Comparison of ENCODE assay signal across 8 cellular contexts in genomic region chr14:35406811-35407630, GRCh38. TPM values are rescaled to one million over a fixed set of nuclear protein-coding genes. Genes with fewer than 3 reads are reported as not detected.
DNase-seq lines count a peak whose midpoint lies in the region; ATAC-seq, FAIRE-seq and TF ChIP-seq lines count a peak whose summit lies in the region.

No MANE protein-coding gene starts in this region.

- H3K27ac ChIP-seq in mammary epithelial cell (ENCODE audit: insufficient read depth, low read depth, low read length) = no peak overlapping the region

- peak; percentile 94 for TF ChIP-seq CTCF in D721Med (IDR thresholded peaks at IDR 0.05; ENCODE audit: insufficient read depth, missing control alignments)
- peak; percentile 78 to 86 for TF ChIP-seq CTCF in mammary epithelial cell (conservative IDR thresholded peaks at IDR 0.05 in 1 of 2, IDR thresholded peaks at IDR 0.05 in 1 of 2; ENCODE audit: extremely low read depth in 1 of 2, insufficient read depth in 1 of 2, low read depth in 1 of 2, low read length in 2 of 2)

- DNase-seq in D721Med (ENCODE audit: insufficient read length, low spot score) (no peak), HS-5 (ENCODE audit: low read depth) (peak; percentile 39), NCI-H82 treated with DMSO at 0.1 percent for 48 hours (lab: John Stamatoyannopoulos, UW; ENCODE audit: unreplicated experiment) (peak; percentile 53), mammary epithelial cell (peak; percentile 78), lung microvascular endothelial cell (ENCODE audit: low read depth in 2 of 2) (peak; percentile 70 to 71)

- no peaks in the 10 kb centered on the region for H3K9me3 ChIP-seq in mammary epithelial cell (replicated peaks; ENCODE audit: insufficient read depth, low read length)

- ATAC-seq in GM18867 (IDR thresholded peaks at IDR 0.05; ENCODE audit: unreplicated experiment) = no peak
- ATAC-seq in GM18861 (IDR thresholded peaks at IDR 0.05; ENCODE audit: unreplicated experiment) = no peak
- ATAC-seq in GM18907 (IDR thresholded peaks at IDR 0.05; ENCODE audit: unreplicated experiment) = no peak

- dilution Hi-C loops in mammary epithelial cell (cut with HindIII; ENCODE audit: low sequenced_read_pairs) = no loop called here

- in situ Hi-C loops in mammary epithelial cell (cut with MboI; ENCODE audit: low sequenced_read_pairs in 2 of 2) = loop anchor here (5.0 to 25.0 kb wide), 5 partner anchors 112 to 845 kb away; partner anchors contain the start of gene PSMA6 (in 1 of the 2)

- peaks cover 28% of the 10 kb centered on the region for H3K79me2 ChIP-seq in mammary epithelial cell (ENCODE audit: insufficient read depth, low read length)

- no peaks in the 10 kb centered on the region for H4K20me1 ChIP-seq in mammary epithelial cell (ENCODE audit: insufficient read depth, low read length)

- no peak overlapping the region for H3K4me2 ChIP-seq in mammary epithelial cell (ENCODE audit: insufficient read depth, low read depth, low read length)

- intact Hi-C loops in mammary epithelial cell (cut with micrococcal nuclease) = loop anchor here (1.0 to 5.0 kb wide), 5 partner anchors 115 to 360 kb away; partner anchors contain the start of genes FAM177A1 and PSMA6

- peaks cover 25% of the 10 kb centered on the region for H3K4me1 ChIP-seq in mammary epithelial cell (ENCODE audit: insufficient read depth, low read length)

- CTCF ChIA-PET in mammary epithelial cell (lab: Charles Lee; ENCODE audit: low non-redundant PET) = no interaction called here

- BruUV-seq in mammary epithelial cell (replicated peaks; lab: Mats Ljungman, UMichigan) = no TSS peak

- WGBS in mammary epithelial cell (ENCODE audit: low coverage, missing lambda C conversion rate) = 0% methylated on average over 4 of the region's 4 CpGs

- no peak for FAIRE-seq in D721Med (lab: Jason Lieb, UNC)

- H2AFZ ChIP-seq in mammary epithelial cell (ENCODE audit: low read depth, low read length) = no peak overlapping the region

- no peaks in the 10 kb centered on the region for H3K27me3 ChIP-seq in mammary epithelial cell (ENCODE audit: insufficient read depth, low read length)

- peaks cover 14% of the 10 kb centered on the region for H3K36me3 ChIP-seq in mammary epithelial cell (ENCODE audit: insufficient read depth, low read length)

- H3K4me3 ChIP-seq in mammary epithelial cell (replicated peaks in 1 of 3; ENCODE audit: insufficient read depth in 1 of 3, low read depth in 2 of 3, low read length in 3 of 3) = no peak overlapping the region

- H3K9ac ChIP-seq in mammary epithelial cell (ENCODE audit: insufficient read depth, low read length) = no peak overlapping the region

RNA-seq across cellular contexts. Expression of gene NFKBIA, which starts 2.5 kb away (rescaled TPM):
- total RNA-seq in mammary epithelial cell (10 to 100 TPM; 81.0 to 86.7 TPM), lung microvascular endothelial cell (90.4 and 177 TPM in 2 replicates)
- 59.8 TPM for polyA plus RNA-seq in mammary epithelial cell
- polyA minus RNA-seq in mammary epithelial cell = 117 TPM
